In the genomic region with DNA sequence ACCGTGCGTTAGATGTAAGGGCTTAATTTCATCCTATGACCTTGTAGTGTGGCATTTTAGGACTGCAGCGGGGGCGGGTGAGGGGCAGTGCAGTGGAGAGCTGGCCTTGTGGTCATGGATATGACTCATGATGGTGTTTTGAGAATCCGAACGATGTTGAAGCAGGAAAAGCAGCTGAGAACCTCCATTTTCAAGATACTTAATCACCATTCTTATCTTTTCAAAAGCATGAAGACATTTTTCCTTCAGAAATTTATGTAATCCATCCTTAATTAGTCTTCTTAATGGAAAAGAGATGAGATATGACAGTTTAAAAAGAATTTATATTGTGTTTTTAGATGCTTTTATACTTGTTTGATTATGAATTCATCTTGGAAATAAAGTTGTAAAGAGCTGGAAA, we compare ENCODE assay signal across 10 cellular contexts. TPM values are rescaled to one million over a fixed set of nuclear protein-coding genes. Genes with fewer than 3 reads are reported as not detected.
A peak's percentile ranks its signal among the peaks of the same experiment; 100 is the strongest.
DNase-seq lines count a peak whose midpoint lies in the region; ATAC-seq, FAIRE-seq and TF ChIP-seq lines count a peak whose summit lies in the region.
"Had no signal": no experiment of that assay in that cellular context is flagged by ENCODE, and none has a peak within 500 bp of the region (broad histone marks: within the 10 kb centered on the region; RNA-seq: fewer than 3 reads in every experiment).

No MANE protein-coding gene starts in this region.

- CTCF ChIA-PET in AG04449 (lab: Yijun Ruan, JAX): interaction anchor here (1.2 kb wide), 1 partner anchor 22 kb away, joined by 3 read pairs; no protein-coding TSS in a partner anchor

- H3K4me3 ChIP-seq in AG04449 (ENCODE audit: low read depth, low read length): no peak overlapping the region
- H3K4me3 ChIP-seq: esophagus muscularis mucosa had no signal

- FAIRE-seq in frontal cortex (lab: Jason Lieb, UNC): no peak

- peak overlapping the region; percentile 59 for H3K27ac Mint-ChIP-seq in activated naive CD8-positive, alpha-beta T cell treated with anti-CD3 and anti-CD28 coated beads, Interleukin-2, amount 50 U/mL, for 24 hours

- ATAC-seq in activated naive CD8-positive, alpha-beta T cell treated with anti-CD3 and anti-CD28 coated beads, Interleukin-2, amount 50 U/mL, for 24 hours: no peak

- H3K27me3 Mint-ChIP-seq in activated naive CD8-positive, alpha-beta T cell treated with anti-CD3 and anti-CD28 coated beads, Interleukin-2, amount 50 U/mL, for 24 hours: no peaks in the 10 kb centered on the region

- TF ChIP-seq CTCF in AG04449 (IDR thresholded peaks at IDR 0.05; ENCODE audit: insufficient read depth, low read length, missing control alignments): no peak

- peak; percentile 87 for DNase-seq in AG04449 (ENCODE audit: low read depth, low spot score)
- peak; percentile 26 for DNase-seq in HT-29 (ENCODE audit: low spot score)
- DNase-seq in activated naive CD8-positive, alpha-beta T cell treated with anti-CD3 and anti-CD28 coated beads, Interleukin-2, amount 50 U/mL, for 24 hours: peak; percentile 16
- peak; percentile 89 for DNase-seq in hepatic stellate cell (ENCODE audit: low spot score)
- DNase-seq in NCI-H1417 treated with DMSO at 0.1 percent for 48 hours (lab: John Stamatoyannopoulos, UW): no peak
- no peak for DNase-seq in hypothalamus (lab: John Stamatoyannopoulos, UW)
- DNase-seq in frontal cortex (ENCODE audit: low spot score in 2 of 2): no peak
- no peak for DNase-seq in NCI-H146 (lab: John Stamatoyannopoulos, UW)
- DNase-seq: stimulated activated naive CD4-positive, alpha-beta T cell had no signal

- H3K9me3 Mint-ChIP-seq in activated naive CD8-positive, alpha-beta T cell treated with anti-CD3 and anti-CD28 coated beads, Interleukin-2, amount 50 U/mL, for 24 hours: no peaks in the 10 kb centered on the region

- POLR2A ChIA-PET in AG04449 (lab: Yijun Ruan, JAX): interaction anchor here (0.5 to 2.9 kb wide), 4 partner anchors 9 to 59 kb away, joined by 4 to 19 read pairs (median 6); a partner anchor contains a TSS

- H3K4me1 Mint-ChIP-seq in activated naive CD8-positive, alpha-beta T cell treated with anti-CD3 and anti-CD28 coated beads, Interleukin-2, amount 50 U/mL, for 24 hours: peaks cover 40% of the 10 kb centered on the region

- no peak overlapping the region for H3K4me3 Mint-ChIP-seq in activated naive CD8-positive, alpha-beta T cell treated with anti-CD3 and anti-CD28 coated beads, Interleukin-2, amount 50 U/mL, for 24 hours

- peaks cover 59% of the 10 kb centered on the region for H3K36me3 Mint-ChIP-seq in activated naive CD8-positive, alpha-beta T cell treated with anti-CD3 and anti-CD28 coated beads, Interleukin-2, amount 50 U/mL, for 24 hours (ENCODE audit: low read depth)

RNA-seq across cellular contexts. Expression of a gene that starts 9.6 kb away (rescaled TPM):
- 145 and 147 TPM in 2 replicates for total RNA-seq in HT-29 (2014; rRNA removed; shearing (Covaris generic))
- 422 TPM for total RNA-seq in frontal cortex

RNA-seq across cellular contexts. Expression of a gene that starts 9.8 kb away (rescaled TPM):
- total RNA-seq in HT-29 (2014; rRNA removed; shearing (Covaris generic)): 3.0 and 3.4 TPM in 2 replicates
- 9.4 TPM for total RNA-seq in frontal cortex

RNA-seq across cellular contexts. Expression of a gene that starts 20.7 kb away (rescaled TPM):
- total RNA-seq in HT-29 (2014; rRNA removed; shearing (Covaris generic)): 2.3 and 2.5 TPM in 2 replicates
- total RNA-seq in frontal cortex: 2.4 TPM

Comparison
In these comparisons a context has a peak if more than half of its experiments do, and no peak if none do; other contexts are left out.
1. DNase-seq: peak in AG04449 (single experiment), HT-29 (single experiment), activated naive CD8-positive, alpha-beta T cell treated with anti-CD3 and anti-CD28 coated beads, Interleukin-2, amount 50 U/mL, for 24 hours (single experiment) and hepatic stellate cell (single experiment); none in NCI-H1417 treated with DMSO at 0.1 percent for 48 hours (single experiment), hypothalamus (0 of 51), frontal cortex (0 of 2) and NCI-H146 (single experiment).